In genomic region chr9:20319641-20320337, GRCh38 we compare ENCODE assay signal across 9 cellular contexts.
DNase-seq lines count a peak whose midpoint lies in the region; ATAC-seq, FAIRE-seq and TF ChIP-seq lines count a peak whose summit lies in the region.
"Had no signal": no experiment of that assay in that cellular context is flagged by ENCODE, and none has a peak within 500 bp of the region (broad histone marks: within the 10 kb centered on the region; RNA-seq: fewer than 3 reads in every experiment).

No MANE protein-coding gene starts in this region.

- H3K4me2 ChIP-seq in astrocyte (ENCODE audit: low read length) = peak overlapping the region; percentile 26
- H3K4me2 ChIP-seq in osteoblast (ENCODE audit: insufficient read depth, low read length) = no peak overlapping the region

- H3K27me3 Mint-ChIP-seq in astrocyte (ENCODE audit: low read depth, unreplicated experiment) = no peaks in the 10 kb centered on the region
- peaks cover 6% of the 10 kb centered on the region for H3K27me3 Mint-ChIP-seq in nephron progenitor cell (ENCODE audit: low read depth, poor library complexity)

- H3K9me3 ChIP-seq in astrocyte (ENCODE audit: insufficient read depth, low read depth, low read length) = no peaks in the 10 kb centered on the region
- no peaks in the 10 kb centered on the region for H3K9me3 ChIP-seq in osteoblast (ENCODE audit: low read depth, low read length)
- H3K9me3 ChIP-seq: heart right ventricle had no signal

- in situ Hi-C loops in GM13976 (cut with MboI; ENCODE audit: low sequenced_read_pairs, unreplicated experiment) = no loop called here

- H3K27ac ChIP-seq in astrocyte (ENCODE audit: low read depth, low read length) = peak overlapping the region; percentile 23
- H3K27ac ChIP-seq in osteoblast (ENCODE audit: low read depth, low read length) = no peak overlapping the region
- H3K27ac ChIP-seq: heart right ventricle had no signal

- no peak overlapping the region for H3K9ac ChIP-seq in astrocyte (ENCODE audit: low read length)

- no peaks in the 10 kb centered on the region for H3K27me3 ChIP-seq in astrocyte (ENCODE audit: insufficient read depth, low read length)
- H3K27me3 ChIP-seq in osteoblast (ENCODE audit: insufficient read depth, low read length) = no peaks in the 10 kb centered on the region
- H3K27me3 ChIP-seq: heart right ventricle had no signal

- H3K4me3 Mint-ChIP-seq in astrocyte (ENCODE audit: unreplicated experiment) (no peak overlapping the region), nephron progenitor cell (no peak overlapping the region)

- H4K20me1 ChIP-seq in astrocyte (ENCODE audit: insufficient read depth, low read length) (no peaks in the 10 kb centered on the region), osteoblast (ENCODE audit: insufficient read depth, low read length) (no peaks in the 10 kb centered on the region)

- H3K4me1 ChIP-seq in astrocyte (ENCODE audit: insufficient read depth, low read length) (peaks cover 22% of the 10 kb centered on the region), osteoblast (ENCODE audit: insufficient read depth, low read length) (peaks cover 5% of the 10 kb centered on the region)

- H2AFZ ChIP-seq in astrocyte (ENCODE audit: low read depth, low read length) = no peak overlapping the region
- no peak overlapping the region for H2AFZ ChIP-seq in osteoblast (ENCODE audit: low read length)

- peaks cover 16% of the 10 kb centered on the region for H3K4me1 Mint-ChIP-seq in astrocyte (ENCODE audit: low read depth, unreplicated experiment)
- peaks cover 45% of the 10 kb centered on the region for H3K4me1 Mint-ChIP-seq in nephron progenitor cell

- TF ChIP-seq CTCF in astrocyte (IDR thresholded peaks at IDR 0.05; ENCODE audit: insufficient read depth, low read depth, low read length) (no peak), nephron progenitor cell (IDR thresholded peaks at IDR 0.05) (no peak), osteoblast (IDR thresholded peaks at IDR 0.05; ENCODE audit: extremely low read depth, low read depth, low read length) (no peak), GM13976 (IDR thresholded peaks at IDR 0.05; ENCODE audit: borderline replicate concordance, control extremely low read depth, extremely low read depth, insufficient read depth, missing control alignments) (no peak)

- H3K36me3 ChIP-seq in astrocyte (ENCODE audit: insufficient read depth, low read length) (no peaks in the 10 kb centered on the region), osteoblast (ENCODE audit: insufficient read depth, low read length) (no peaks in the 10 kb centered on the region)
- H3K36me3 ChIP-seq: heart right ventricle had no signal

- peaks cover 3% of the 10 kb centered on the region for H3K9me3 Mint-ChIP-seq in astrocyte (ENCODE audit: unreplicated experiment)
- H3K9me3 Mint-ChIP-seq in nephron progenitor cell = peaks cover 6% of the 10 kb centered on the region

- H3K4me3 ChIP-seq in astrocyte (ENCODE audit: insufficient read depth, low read depth, low read length) = no peak overlapping the region
- H3K4me3 ChIP-seq in osteoblast (ENCODE audit: insufficient read depth, low read length) = no peak overlapping the region
- H3K4me3 ChIP-seq: heart right ventricle had no signal

- DNase-seq in Daoy (ENCODE audit: low read depth) (peak; percentile 55), NCI-H146 (lab: John Stamatoyannopoulos, UW) (peak; percentile 31), astrocyte (ENCODE audit: low read depth) (peak; percentile 94), nephron progenitor cell (no peak), osteoblast (ENCODE audit: insufficient read length, low spot score, missing footprints) (no peak), SK-N-DZ (ENCODE audit: low spot score) (no peak), GM13976 (ENCODE audit: low spot score) (no peak)
- DNase-seq: heart right ventricle had no signal

- no peak for ATAC-seq in GM19395 (IDR thresholded peaks at IDR 0.05; ENCODE audit: unreplicated experiment)

- H3K79me2 ChIP-seq in astrocyte (ENCODE audit: insufficient read depth, low read length) = no peaks in the 10 kb centered on the region
- H3K79me2 ChIP-seq in osteoblast (ENCODE audit: insufficient read depth, low read length) = no peaks in the 10 kb centered on the region

- no peak overlapping the region for H3K27ac Mint-ChIP-seq in astrocyte (ENCODE audit: unreplicated experiment)
- H3K27ac Mint-ChIP-seq in nephron progenitor cell = peak overlapping the region; percentile 26

- H3K36me3 Mint-ChIP-seq in astrocyte (ENCODE audit: low read depth, unreplicated experiment) = no peaks in the 10 kb centered on the region
- H3K36me3 Mint-ChIP-seq in nephron progenitor cell (ENCODE audit: low read depth) = no peaks in the 10 kb centered on the region

- peak; percentile 45 for FAIRE-seq in astrocyte (lab: Jason Lieb, UNC)

Comparison
In these comparisons a context has a peak if more than half of its experiments do, and no peak if none do; other contexts are left out.
1. DNase-seq: peak in Daoy (single experiment), NCI-H146 (single experiment) and astrocyte (single experiment); none in nephron progenitor cell (single experiment), osteoblast (single experiment), SK-N-DZ (single experiment) and GM13976 (single experiment).